ENCODE assay signal across 15 cellular contexts in the genomic region with DNA sequence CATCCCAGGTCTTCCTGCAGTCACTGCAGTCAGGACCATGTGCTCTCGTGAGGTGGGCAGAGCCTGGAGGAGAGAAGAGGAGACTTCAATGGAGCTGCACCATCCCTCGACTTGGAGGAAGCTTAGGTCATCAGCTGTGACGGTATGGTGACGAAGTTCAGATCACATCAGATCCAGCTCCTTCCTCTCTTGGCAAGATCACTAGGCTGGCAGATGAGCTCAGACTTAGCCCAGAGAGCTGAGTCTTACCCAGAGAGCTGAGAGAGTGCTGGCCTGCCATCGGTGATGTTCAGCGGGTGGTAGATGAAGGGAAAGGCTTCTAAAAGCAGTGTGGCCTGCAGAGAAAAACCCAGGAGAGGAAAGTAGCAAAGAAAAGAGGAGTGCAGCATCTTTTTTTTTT. TPM values are rescaled to one million over a fixed set of nuclear protein-coding genes. Genes with fewer than 3 reads are reported as not detected.
DNase-seq lines count a peak whose midpoint lies in the region; ATAC-seq and TF ChIP-seq lines count a peak whose summit lies in the region.
"Had no signal": no experiment of that assay in that cellular context is flagged by ENCODE, and none has a peak within 500 bp of the region (broad histone marks: within the 10 kb centered on the region; RNA-seq: fewer than 3 reads in every experiment).

No MANE protein-coding gene starts in this region.

- no peak overlapping the region for H3K27ac ChIP-seq in GM23248
- H3K27ac ChIP-seq: KMS-11, prostate gland had no signal

- no peaks in the 10 kb centered on the region for H3K4me1 ChIP-seq in GM23248 (ENCODE audit: insufficient read depth)
- H3K4me1 ChIP-seq: prostate gland had no signal

- no peak overlapping the region for H2AFZ ChIP-seq in GM23248

- peaks cover 40% of the 10 kb centered on the region for H3K4me1 Mint-ChIP-seq in memory B cell
- peaks cover 10% of the 10 kb centered on the region for H3K4me1 Mint-ChIP-seq in type B pancreatic cell (ENCODE audit: unreplicated experiment)

- H3K27ac Mint-ChIP-seq in memory B cell: peak overlapping the region; percentile 98
- peak overlapping the region; percentile 34 for H3K27ac Mint-ChIP-seq in type B pancreatic cell
- H3K27ac Mint-ChIP-seq: T-helper 2 cell treated with Interferon-gamma antibody and Interleukin-4, amounts not matched to agents 5 μg/mL and 100 μg/mL, for 36 hours had no signal

- ATAC-seq in memory B cell (ENCODE audit: low read depth): peak; percentile 8
- no peak for ATAC-seq in GM21526 (IDR thresholded peaks at IDR 0.05; ENCODE audit: low FRiP score, unreplicated experiment)

- H3K4me3 Mint-ChIP-seq in memory B cell (peak overlapping the region; percentile 30), type B pancreatic cell (no peak overlapping the region)
- H3K4me3 Mint-ChIP-seq: T-helper 2 cell treated with Interferon-gamma antibody and Interleukin-4, amounts not matched to agents 5 μg/mL and 100 μg/mL, for 36 hours had no signal

- no peak overlapping the region for H3K4me3 ChIP-seq in GM23248
- H3K4me3 ChIP-seq: prostate gland, vagina had no signal

- H3K36me3 Mint-ChIP-seq in memory B cell (peaks cover 2% of the 10 kb centered on the region), type B pancreatic cell (peaks cover 4% of the 10 kb centered on the region)
- H3K36me3 Mint-ChIP-seq: immature natural killer cell had no signal

- H3K9ac ChIP-seq in GM23248: no peak overlapping the region
- H3K9ac ChIP-seq: KMS-11 had no signal

- H3K9me3 ChIP-seq in GM23248 (ENCODE audit: low read depth): no peaks in the 10 kb centered on the region
- H3K9me3 ChIP-seq: prostate gland, vagina had no signal

- in situ Hi-C loops in GM23248 (cut with MboI): no loop called here

- no peaks in the 10 kb centered on the region for H3F3A ChIP-seq in GM23248 (ENCODE audit: insufficient read depth)

- no peaks in the 10 kb centered on the region for H3K79me2 ChIP-seq in GM23248 (ENCODE audit: insufficient read depth)

- H4K20me1 ChIP-seq in GM23248 (ENCODE audit: insufficient read depth): no peaks in the 10 kb centered on the region

- H3K9me3 Mint-ChIP-seq in memory B cell (no peaks in the 10 kb centered on the region), type B pancreatic cell (no peaks in the 10 kb centered on the region)
- H3K9me3 Mint-ChIP-seq: immature natural killer cell; T-helper 2 cell treated with Interferon-gamma antibody and Interleukin-4, amounts not matched to agents 5 μg/mL and 100 μg/mL, for 36 hours had no signal

- H3K36me3 ChIP-seq in GM23248 (ENCODE audit: low read depth): no peaks in the 10 kb centered on the region
- H3K36me3 ChIP-seq: prostate gland, vagina had no signal

- H3K27me3 Mint-ChIP-seq in memory B cell (no peaks in the 10 kb centered on the region), type B pancreatic cell (peaks cover 39% of the 10 kb centered on the region)

- H3K27me3 ChIP-seq in GM23248 (replicated peaks; ENCODE audit: insufficient read depth): no peaks in the 10 kb centered on the region
- H3K27me3 ChIP-seq: vagina had no signal

- peak; percentile 30 for DNase-seq in GM23248
- peak; percentile 29 for DNase-seq in amniotic epithelial cell (ENCODE audit: low read depth)
- no peak for DNase-seq in memory B cell (ENCODE audit: low spot score in 2 of 2)
- DNase-seq in type B pancreatic cell (ENCODE audit: extremely low spot score, unreplicated experiment): no peak
- DNase-seq in NK-92 (lab: John Stamatoyannopoulos, UW; ENCODE audit: unreplicated experiment): no peak
- no peak for DNase-seq in NCI-H187 (lab: John Stamatoyannopoulos, UW)
- DNase-seq: effector memory CD4-positive, alpha-beta T cell; H7; immature natural killer cell; NCI-H526 had no signal

- 81 to 86% methylated on average over 6 of the region's 6 CpGs for WGBS in GM23248 (ENCODE audit: low coverage in 1 of 2, low lambda C conversion rate in 2 of 2, missing lambda C conversion rate in 2 of 2), 2 experiments

- no peak overlapping the region for H3K4me2 ChIP-seq in GM23248 (ENCODE audit: unreplicated experiment)
- H3K4me2 ChIP-seq: KMS-11 had no signal

- H3K9me2 ChIP-seq in GM23248 (ENCODE audit: insufficient read depth): no peaks in the 10 kb centered on the region

- no peak for TF ChIP-seq CTCF in type B pancreatic cell (conservative IDR thresholded peaks at IDR 0.05)

RNA-seq across cellular contexts. Expression of a gene that starts 1.8 kb away (rescaled TPM):
- 0.51 and 2.2 TPM in 2 replicates for total RNA-seq in GM23248 (2014; rRNA removed; shearing (Covaris generic))
- 1.1 and 1.5 TPM in 2 replicates for polyA plus RNA-seq in GM23248 (2016; fragmentation: Nextera tagmentation; extraction: Ambion mirVana)
- 2.3 and 3.5 TPM in 2 replicates for total RNA-seq in type B pancreatic cell (ENCODE audit: low replicate concordance)

RNA-seq across cellular contexts. Expression of a gene that starts 17.7 kb away (rescaled TPM):
- not detected in 2 replicates for total RNA-seq in GM23248 (2014; rRNA removed; shearing (Covaris generic))
- not detected in 2 replicates for polyA plus RNA-seq in GM23248 (2016; fragmentation: Nextera tagmentation; extraction: Ambion mirVana)
- 0.70 and 1.1 TPM in 2 replicates for total RNA-seq in type B pancreatic cell (ENCODE audit: low replicate concordance)
- total RNA-seq: H7 had no signal

RNA-seq across cellular contexts. Expression of a gene that starts 29.5 kb away (rescaled TPM):
- total RNA-seq in GM23248 (2014; rRNA removed; shearing (Covaris generic)): 27.2 and 28.2 TPM in 2 replicates
- 10.1 and 12.2 TPM in 2 replicates for polyA plus RNA-seq in GM23248 (2016; fragmentation: Nextera tagmentation; extraction: Ambion mirVana)
- total RNA-seq in type B pancreatic cell (ENCODE audit: low replicate concordance): 162 and 218 TPM in 2 replicates
- polyA plus RNA-seq: immature natural killer cell had no signal

RNA-seq across cellular contexts. Expression of a gene that starts 39.8 kb away (rescaled TPM):
- total RNA-seq in GM23248 (2014; rRNA removed; shearing (Covaris generic)): 27.2 and 35.9 TPM in 2 replicates
- polyA plus RNA-seq in GM23248 (2016; fragmentation: Nextera tagmentation; extraction: Ambion mirVana): 95.2 and 97.9 TPM in 2 replicates
- total RNA-seq in type B pancreatic cell (ENCODE audit: low replicate concordance): 83.0 and 97.5 TPM in 2 replicates

RNA-seq across cellular contexts. Expression of a gene that starts 47.4 kb away (rescaled TPM):
- 47.9 and 58.9 TPM in 2 replicates for total RNA-seq in GM23248 (2014; rRNA removed; shearing (Covaris generic))
- polyA plus RNA-seq in GM23248 (2016; fragmentation: Nextera tagmentation; extraction: Ambion mirVana): 17.4 and 19.1 TPM in 2 replicates
- total RNA-seq in type B pancreatic cell (ENCODE audit: low replicate concordance): 105 and 120 TPM in 2 replicates

Comparison
In these comparisons a context has a peak if more than half of its experiments do, and no peak if none do; other contexts are left out.
1. DNase-seq: peak in GM23248 (single experiment) and amniotic epithelial cell (single experiment); none in memory B cell (0 of 2), type B pancreatic cell (single experiment), NK-92 (single experiment) and NCI-H187 (0 of 2).